8 cellular contexts compared by ENCODE assay signal in the genomic region with DNA sequence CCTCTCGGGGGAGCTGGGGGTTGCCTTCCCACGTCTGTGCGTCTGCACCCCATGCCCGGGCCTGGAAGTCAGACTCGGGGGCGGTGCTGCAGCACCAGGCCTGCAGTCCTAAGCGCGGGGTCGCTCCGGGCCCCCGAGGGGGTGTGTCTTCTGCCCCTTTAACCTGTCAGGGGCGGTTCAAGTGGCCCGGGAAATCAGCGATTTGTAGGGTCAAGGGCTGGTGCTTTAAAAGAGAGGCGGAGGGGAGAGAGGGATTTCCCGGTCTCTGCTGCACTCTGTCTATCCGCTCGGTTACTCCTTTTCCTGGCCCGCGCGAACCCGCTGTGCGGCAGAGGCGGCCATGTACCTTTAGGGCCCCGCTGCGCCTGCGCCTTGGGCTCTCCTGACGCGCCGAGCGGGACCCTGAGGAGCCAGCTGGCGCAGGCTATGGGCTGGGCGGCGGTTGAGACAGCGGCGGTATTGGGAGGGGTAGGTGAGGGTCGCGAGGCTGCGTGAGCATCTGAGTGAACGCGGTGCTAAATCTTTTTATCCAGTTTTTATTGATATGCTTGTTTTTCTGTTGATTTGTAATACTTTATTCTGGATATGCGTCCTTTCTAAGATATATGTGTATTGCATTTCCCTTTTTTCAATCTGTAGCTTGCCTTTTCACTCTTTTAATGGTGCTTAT.
DNase-seq lines count a peak whose midpoint lies in the region; ATAC-seq and TF ChIP-seq lines count a peak whose summit lies in the region.
"Not testable (repeated sequence)": the region's sequence is repeated elsewhere in the genome, so short reads cannot be mapped to it uniquely, and the experiment has no call there.

No MANE protein-coding gene starts in this region.

- not testable (repeated sequence) for H3K36me3 Mint-ChIP-seq in neural crest cell (ENCODE audit: low read depth)

- not testable (repeated sequence) for H3K27me3 Mint-ChIP-seq in neural crest cell (ENCODE audit: low read depth)

- H3K4me3 Mint-ChIP-seq in neural crest cell = peak overlapping the region; percentile 89

- H3K4me1 Mint-ChIP-seq in neural crest cell = not testable (repeated sequence)

- DNase-seq in DMS 273 treated with DMSO at 0.1 percent for 48 hours (lab: John Stamatoyannopoulos, UW) (peak; percentile 32), NCI-H146 treated with DMSO at 0.1 percent for 48 hours (lab: John Stamatoyannopoulos, UW; ENCODE audit: unreplicated experiment) (peak; percentile 12), T-helper 2 cell (peak; percentile 43 to 78 (median 61)), foreskin melanocyte (peak; percentile 11), neural crest cell (ENCODE audit: low read depth, low spot score) (peak; percentile 65)
- peak; percentile 84 for DNase-seq in activated naive CD4-positive, alpha-beta T cell treated with anti-CD3 and anti-CD28 coated beads, Interleukin-2, amount 50 U/mL, for 16 hours
- DNase-seq in stimulated activated CD8-positive, alpha-beta memory T cell treated with anti-CD3 and anti-CD28 coated beads, Interleukin-7, amount 100 ng/mL, for 1 hour (ENCODE audit: low read depth in 2 of 2) = peak; percentile 41 to 64

- H3K27ac Mint-ChIP-seq in neural crest cell (ENCODE audit: unreplicated experiment) = peak overlapping the region; percentile 70

- H3K9me3 Mint-ChIP-seq in neural crest cell = not testable (repeated sequence)

- peak; percentile 73 for ATAC-seq in HG02623 (IDR thresholded peaks at IDR 0.05; ENCODE audit: unreplicated experiment)

- TF ChIP-seq CTCF in neural crest cell (conservative IDR thresholded peaks at IDR 0.05) = not testable (repeated sequence)

Comparison
In these comparisons a context has a peak if more than half of its experiments do, and no peak if none do; other contexts are left out.
1. Peak in every context shown above with its lines: DNase-seq and ATAC-seq.
2. DNase-seq: peak in every context shown above with its lines; median percentile 84 in activated naive CD4-positive, alpha-beta T cell treated with anti-CD3 and anti-CD28 coated beads, Interleukin-2, amount 50 U/mL, for 16 hours; 65 in neural crest cell; 61 in T-helper 2 cell; 52 in stimulated activated CD8-positive, alpha-beta memory T cell treated with anti-CD3 and anti-CD28 coated beads, Interleukin-7, amount 100 ng/mL, for 1 hour; 32 in DMS 273 treated with DMSO at 0.1 percent for 48 hours; 12 in NCI-H146 treated with DMSO at 0.1 percent for 48 hours; 11 in foreskin melanocyte.